Comparison of ENCODE assay signal across 8 cellular contexts in the genomic region with DNA sequence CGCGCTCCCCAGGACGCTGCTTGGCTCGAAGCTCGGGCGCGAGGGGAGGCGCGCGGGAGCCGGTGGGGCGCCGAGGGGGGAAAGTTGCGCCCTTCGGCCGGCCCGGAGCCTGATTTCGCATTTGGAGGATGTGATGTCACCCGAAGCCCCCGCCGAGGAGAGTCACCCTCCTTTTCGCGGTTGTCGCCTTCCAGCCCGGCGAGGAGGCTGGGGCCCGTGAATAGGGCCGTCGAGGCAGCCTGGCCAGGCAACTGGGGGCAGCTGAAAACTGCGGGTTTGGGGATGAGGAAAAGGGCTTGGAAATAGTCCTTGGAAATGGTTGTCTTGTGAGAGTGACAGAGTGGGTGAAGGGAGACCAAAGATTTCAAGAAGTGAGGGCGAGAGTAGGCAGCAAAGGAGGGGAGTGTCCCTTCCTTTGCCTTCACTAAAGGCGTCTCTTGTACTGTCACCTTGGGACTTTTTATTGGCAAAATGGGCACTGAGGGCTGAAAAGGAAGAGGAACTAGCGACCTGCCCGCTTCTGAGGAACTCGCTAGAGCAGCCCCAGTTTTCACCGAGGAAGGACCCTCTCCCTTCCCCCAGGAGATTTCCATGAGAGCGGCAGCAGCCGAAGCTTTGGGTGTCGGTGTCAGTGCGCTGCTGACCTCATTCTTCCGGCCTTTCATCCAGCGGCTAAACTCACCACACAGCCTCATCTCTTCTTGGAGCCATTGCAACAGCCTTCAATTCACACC. TPM values are rescaled to one million over a fixed set of nuclear protein-coding genes. Genes with fewer than 3 reads are reported as not detected.
DNase-seq lines count a peak whose midpoint lies in the region; ATAC-seq and TF ChIP-seq lines count a peak whose summit lies in the region.

TSS of gene CD8A (minus strand) at position 86 of the 734 bp plus-strand sequence. CDS start 88 bp downstream, outside the sequence.

- H3K4me2 ChIP-seq in GM23248 (ENCODE audit: unreplicated experiment) (no peak within 1 kb of the TSS), smooth muscle cell (peak within 1 kb of the TSS; percentile 71)

- peaks cover 5% of the 10 kb centered on the region for H3K36me3 Mint-ChIP-seq in WTC11

- ATAC-seq in WTC11 (peak; percentile 15), HG02840 (IDR thresholded peaks at IDR 0.05; ENCODE audit: low FRiP score, unreplicated experiment) (no peak), GM19328 (IDR thresholded peaks at IDR 0.05; ENCODE audit: unreplicated experiment) (no peak)

- peaks cover 20% of the 10 kb centered on the region for H3K4me1 Mint-ChIP-seq in WTC11

- H3K27me3 Mint-ChIP-seq in WTC11 (ENCODE audit: low read depth), result peaks cover 92% of the 10 kb centered on the region

- H3K4me1 ChIP-seq in GM23248 (ENCODE audit: insufficient read depth) (no peaks in the 10 kb centered on the region), smooth muscle cell (ENCODE audit: low read depth) (peaks cover 16% of the 10 kb centered on the region), BE2C (no peaks in the 10 kb centered on the region)

- CTCF ChIA-PET in WTC11 (lab: Charles Lee), result interaction anchor here (1.1 to 1.4 kb wide), 2 partner anchors 16 to 304 kb away, joined by 3 read pairs; no protein-coding TSS in a partner anchor

- peaks cover 12% of the 10 kb centered on the region for H3K9me3 Mint-ChIP-seq in WTC11

- H4K20me1 ChIP-seq in GM23248 (ENCODE audit: insufficient read depth), result no peaks in the 10 kb centered on the region
- no peaks in the 10 kb centered on the region for H4K20me1 ChIP-seq in smooth muscle cell (ENCODE audit: low read depth)

- no peaks in the 10 kb centered on the region for H3K9me2 ChIP-seq in GM23248 (ENCODE audit: insufficient read depth)

- H3K27me3 ChIP-seq in GM23248 (replicated peaks; ENCODE audit: insufficient read depth) (peaks cover 72% of the 10 kb centered on the region), smooth muscle cell (ENCODE audit: low read depth) (peaks cover 88% of the 10 kb centered on the region), BE2C (peaks cover 34% of the 10 kb centered on the region)

- in situ Hi-C loops in GM23248 (cut with MboI), result no loop called here

- DNase-seq in GM23248 (peak; percentile 58), WTC11 (ENCODE audit: low spot score) (peak; percentile 30), fibroblast of mammary gland (ENCODE audit: low read depth) (peak; percentile 30), smooth muscle cell (lab: John Stamatoyannopoulos, UW; ENCODE audit: unreplicated experiment) (no peak), RKO (ENCODE audit: low spot score) (no peak), BE2C (no peak)

- H3K27ac ChIP-seq in GM23248, result no peak within 1 kb of the TSS
- H3K27ac ChIP-seq in smooth muscle cell (ENCODE audit: low read depth), result no peak within 1 kb of the TSS

- TF ChIP-seq CTCF in WTC11 (IDR thresholded peaks at IDR 0.05), result no peak
- TF ChIP-seq CTCF in fibroblast of mammary gland (conservative IDR thresholded peaks at IDR 0.05; ENCODE audit: control insufficient read depth, insufficient read depth, low read depth, low read length), result no peak
- TF ChIP-seq CTCF in smooth muscle cell (IDR thresholded peaks at IDR 0.05; ENCODE audit: borderline replicate concordance, insufficient read depth, poor library complexity, severe bottlenecking), result no peak
- no peak for TF ChIP-seq CTCF in BE2C (IDR thresholded peaks at IDR 0.05; ENCODE audit: low read depth, low read length)

- POLR2A ChIA-PET in WTC11 (lab: Charles Lee), result interaction anchor here (1.2 kb wide), 1 partner anchor 10 kb away, joined by 4 read pairs; no protein-coding TSS in a partner anchor

- H3K4me3 ChIP-seq in GM23248 (peak within 1 kb of the TSS; percentile 28; the same call in 1 of the 2 replicates), fibroblast of mammary gland (ENCODE audit: control insufficient read depth, low read depth, low read length) (no peak within 1 kb of the TSS), smooth muscle cell (peak within 1 kb of the TSS; percentile 33), BE2C (ENCODE audit: low read depth, low read length) (no peak within 1 kb of the TSS)

- H3K36me3 ChIP-seq in GM23248 (ENCODE audit: low read depth) (no peaks in the 10 kb centered on the region), smooth muscle cell (ENCODE audit: low read depth) (no peaks in the 10 kb centered on the region), BE2C (no peaks in the 10 kb centered on the region)

- no peaks in the 10 kb centered on the region for H3K9me3 ChIP-seq in GM23248 (ENCODE audit: low read depth)
- no peaks in the 10 kb centered on the region for H3K9me3 ChIP-seq in smooth muscle cell (replicated peaks; ENCODE audit: low read depth)
- H3K9me3 ChIP-seq in BE2C, result no peaks in the 10 kb centered on the region

- H3K79me2 ChIP-seq in GM23248 (ENCODE audit: insufficient read depth), result no peaks in the 10 kb centered on the region
- no peaks in the 10 kb centered on the region for H3K79me2 ChIP-seq in smooth muscle cell (ENCODE audit: low read depth)

- H3K9ac ChIP-seq in GM23248 (no peak within 1 kb of the TSS), smooth muscle cell (ENCODE audit: low read depth) (no peak within 1 kb of the TSS)

- H2AFZ ChIP-seq in GM23248 (no peak within 1 kb of the TSS; the same call in 1 of the 2 replicates), smooth muscle cell (ENCODE audit: low read depth) (peak within 1 kb of the TSS; percentile 38)

- H3F3A ChIP-seq in GM23248 (ENCODE audit: insufficient read depth), result no peaks in the 10 kb centered on the region
- no peaks in the 10 kb centered on the region for H3F3A ChIP-seq in smooth muscle cell (ENCODE audit: low read depth)

- WGBS in GM23248 (ENCODE audit: low coverage in 1 of 2, low lambda C conversion rate in 2 of 2, missing lambda C conversion rate in 2 of 2), 2 experiments, result 5 to 12% methylated on average over 29 to 40 of the region's 42 CpGs
- 10% methylated on average over 29 of the region's 42 CpGs for WGBS in smooth muscle cell (ENCODE audit: low lambda C conversion rate)

- peak within 1 kb of the TSS; percentile 64 for H3K4me3 Mint-ChIP-seq in WTC11

- no peak within 1 kb of the TSS for H3K27ac Mint-ChIP-seq in WTC11

TF ChIP-seq in WTC11, 78 proteins besides CTCF, POLR2A, EP300 and RAD21 (continues in another document):
- TF ChIP-seq NR2C2 (CRISPR knock-in tag; IDR thresholded peaks at IDR 0.05), result no peak
- no peak for TF ChIP-seq PRRX2 (CRISPR knock-in tag; IDR thresholded peaks at IDR 0.05)
- TF ChIP-seq, protein P1, sequence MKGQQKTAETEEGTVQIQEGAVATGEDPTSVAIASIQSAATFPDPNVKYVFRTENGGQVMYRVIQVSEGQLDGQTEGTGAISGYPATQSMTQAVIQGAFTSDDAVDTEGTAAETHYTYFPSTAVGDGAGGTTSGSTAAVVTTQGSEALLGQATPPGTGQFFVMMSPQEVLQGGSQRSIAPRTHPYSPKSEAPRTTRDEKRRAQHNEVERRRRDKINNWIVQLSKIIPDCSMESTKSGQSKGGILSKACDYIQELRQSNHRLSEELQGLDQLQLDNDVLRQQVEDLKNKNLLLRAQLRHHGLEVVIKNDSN (CRISPR knock-in tag; IDR thresholded peaks at IDR 0.05), result no peak
- TF ChIP-seq ARID4B (CRISPR knock-in tag; IDR thresholded peaks at IDR 0.05; ENCODE audit: borderline replicate concordance), result no peak
- TF ChIP-seq, protein P2, sequence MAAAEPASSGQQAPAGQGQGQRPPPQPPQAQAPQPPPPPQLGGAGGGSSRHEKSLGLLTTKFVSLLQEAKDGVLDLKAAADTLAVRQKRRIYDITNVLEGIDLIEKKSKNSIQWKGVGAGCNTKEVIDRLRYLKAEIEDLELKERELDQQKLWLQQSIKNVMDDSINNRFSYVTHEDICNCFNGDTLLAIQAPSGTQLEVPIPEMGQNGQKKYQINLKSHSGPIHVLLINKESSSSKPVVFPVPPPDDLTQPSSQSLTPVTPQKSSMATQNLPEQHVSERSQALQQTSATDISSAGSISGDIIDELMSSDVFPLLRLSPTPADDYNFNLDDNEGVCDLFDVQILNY (CRISPR knock-in tag; IDR thresholded peaks at IDR 0.05), result no peak
- TF ChIP-seq ZMAT4 (CRISPR knock-in tag; IDR thresholded peaks at IDR 0.05), result no peak

RNA-seq across cellular contexts. Expression of gene CD8A, which starts in this region (rescaled TPM):
- total RNA-seq in GM23248 (2014; rRNA removed; shearing (Covaris generic)), result 0.86 TPM in 1 of 2 replicates, not detected in the other
- polyA plus RNA-seq in GM23248 (2016; fragmentation: Nextera tagmentation; extraction: Ambion mirVana), result not detected in 2 replicates
- total RNA-seq in WTC11 (2021), result 0.27 to 0.44 TPM (median 0.30 TPM) in 3 replicates
- total RNA-seq in smooth muscle cell, result not detected in 2 replicates
- polyA plus RNA-seq in smooth muscle cell, result 0.40 TPM in 1 of 2 replicates, not detected in the other
- polyA plus RNA-seq in BE2C (2012; ENCODE audit: insufficient read depth, insufficient read length, low read depth), result 0.51 TPM

Comparison
In these comparisons a context has a peak if more than half of its experiments do, and no peak if none do; other contexts are left out.
1. Peak in DNase-seq and H3K4me3 ChIP-seq in GM23248; RNA of the gene not detected or under 1 TPM.
2. Peak in DNase-seq and ATAC-seq in WTC11; RNA of the gene not detected or under 1 TPM.